ENCODE assay signal across 1 cellular context in the genomic region with DNA sequence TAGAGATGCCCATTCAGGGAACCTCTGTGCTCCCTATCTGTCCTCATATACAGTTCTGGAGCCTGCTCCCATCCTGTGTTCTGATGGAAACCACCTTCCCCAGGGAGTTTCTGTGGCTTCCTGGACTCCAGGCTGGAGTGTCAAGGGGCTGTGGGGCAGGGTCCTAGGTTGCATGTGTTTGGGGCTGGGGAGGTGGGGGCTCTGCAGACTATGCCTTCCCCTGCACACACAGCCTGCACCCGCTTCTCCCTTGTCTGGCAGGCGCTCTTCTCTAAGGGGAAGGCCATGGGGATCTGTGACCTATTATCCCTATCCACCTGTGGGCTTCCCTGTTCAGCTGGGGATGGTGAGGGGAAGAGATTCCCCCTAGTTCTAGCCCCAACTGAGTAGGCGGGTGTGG.
TF ChIP-seq lines count a peak whose summit lies in the region.

No MANE protein-coding gene starts in this region.

TF ChIP-seq in SK-N-SH treated with all-trans-retinoic acid at 6 μM for 48 hours, 23 proteins besides CTCF, POLR2A, EP300 and RAD21 (continued from another document):
- TF ChIP-seq TSHZ2 (CRISPR knock-in tag; IDR thresholded peaks at IDR 0.05), result no peak
